18 cellular contexts compared by ENCODE assay signal in the genomic region with DNA sequence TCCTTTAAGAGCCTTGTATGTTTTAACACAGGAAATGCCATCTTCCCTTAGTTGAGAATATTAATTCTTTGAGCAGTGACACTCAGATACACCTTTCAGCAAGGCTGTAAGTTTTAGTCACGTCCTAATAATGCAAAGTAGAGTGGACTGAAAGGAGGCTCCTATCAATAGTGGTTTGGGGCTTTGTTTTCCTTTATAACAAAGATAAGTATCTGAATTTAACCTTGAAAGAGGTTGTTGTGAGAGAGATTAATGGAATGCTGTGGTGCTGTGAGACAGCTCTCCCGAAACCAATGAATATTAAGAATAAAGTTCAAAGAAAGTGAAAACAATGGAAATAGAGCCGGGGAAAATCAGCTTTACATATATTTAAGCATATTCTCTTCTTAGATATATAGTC.
"Had no signal": no experiment of that assay in that cellular context is flagged by ENCODE, and none has a peak within 500 bp of the region (broad histone marks: within the 10 kb centered on the region; RNA-seq: fewer than 3 reads in every experiment).

No MANE protein-coding gene starts in this region.

- H3K27me3 Mint-ChIP-seq: activated naive CD4-positive, alpha-beta T cell treated with anti-CD3 and anti-CD28 coated beads, Interleukin-2, amount 50 U/mL, for 24 hours; central memory CD8-positive, alpha-beta T cell; effector memory CD8-positive, alpha-beta T cell had no signal

- H3K4me3 ChIP-seq: prostate gland, right atrium auricular region, tibial nerve, uterus had no signal

- H3K4me1 ChIP-seq: prostate gland, tibial nerve, uterus had no signal

- H3K36me3 ChIP-seq: prostate gland, uterus had no signal

- H3K27ac Mint-ChIP-seq: activated naive CD4-positive, alpha-beta T cell treated with anti-CD3 and anti-CD28 coated beads, Interleukin-2, amount 50 U/mL, for 24 hours; activated T-cell treated with anti-CD3 and anti-CD28 coated beads, Interleukin-2, amount 50 U/mL, for 72 hours; effector memory CD8-positive, alpha-beta T cell; T-helper 1 cell treated with Interleukin-12 subunit alpha and Interleukin-12 subunit beta and Interleukin-4 antibody, amounts not matched to agents 30 μg/mL and 1 μg/mL, for 36 hours had no signal

- H3K9me3 Mint-ChIP-seq: activated naive CD4-positive, alpha-beta T cell treated with anti-CD3 and anti-CD28 coated beads, Interleukin-2, amount 50 U/mL, for 24 hours; activated T-cell treated with anti-CD3 and anti-CD28 coated beads, Interleukin-2, amount 50 U/mL, for 72 hours; central memory CD8-positive, alpha-beta T cell; effector memory CD8-positive, alpha-beta T cell; T-helper 1 cell treated with Interleukin-12 subunit alpha and Interleukin-12 subunit beta and Interleukin-4 antibody, amounts not matched to agents 30 μg/mL and 1 μg/mL, for 36 hours had no signal

- H3K9me3 ChIP-seq: prostate gland, right atrium auricular region, tibial nerve, uterus had no signal

- H3K27me3 ChIP-seq: right atrium auricular region, tibial nerve, uterus had no signal

- H3K27ac ChIP-seq: prostate gland, right atrium auricular region, tibial nerve, uterus had no signal

- H3K4me3 Mint-ChIP-seq: activated naive CD4-positive, alpha-beta T cell treated with anti-CD3 and anti-CD28 coated beads, Interleukin-2, amount 50 U/mL, for 24 hours; activated T-cell treated with anti-CD3 and anti-CD28 coated beads, Interleukin-2, amount 50 U/mL, for 72 hours; central memory CD8-positive, alpha-beta T cell; effector memory CD8-positive, alpha-beta T cell; T-helper 1 cell treated with Interleukin-12 subunit alpha and Interleukin-12 subunit beta and Interleukin-4 antibody, amounts not matched to agents 30 μg/mL and 1 μg/mL, for 36 hours had no signal

- DNase-seq: activated CD4-positive, CD25-positive, alpha-beta regulatory T cell treated with anti-CD3 and anti-CD28 coated beads, Interleukin-2, amount 50 U/mL, for 72 hours; activated CD8-positive, alpha-beta memory T cell treated with anti-CD3 and anti-CD28 coated beads for 24 hours; activated effector memory CD4-positive, alpha-beta T cell treated with anti-CD3 and anti-CD28 coated beads, Interleukin-2, amount 50 U/mL, for 16 hours; activated T-cell treated with anti-CD3 and anti-CD28 coated beads, Interleukin-2, amount 50 U/mL, for 72 hours; effector memory CD8-positive, alpha-beta T cell; foreskin fibroblast; islet precursor cell; stimulated activated CD4-positive, alpha-beta T cell treated with anti-CD3 and anti-CD28 coated beads, Interleukin-12 subunit alpha, Interleukin-12 subunit beta, amount 100 ng/mL, for 4 hours; stimulated activated CD4-positive, alpha-beta T cell treated with anti-CD3 and anti-CD28 coated beads, Interleukin-1b, Interleukin-23, amount 100 ng/mL, for 48 hours; stimulated activated naive CD8-positive, alpha-beta T cell treated with anti-CD3 and anti-CD28 coated beads, Interleukin-15, Interleukin-2, amounts not matched to agents 100 U/mL and 50 U/mL, for 24 hours; substantia nigra; uterus had no signal

- H3K4me1 Mint-ChIP-seq: activated naive CD4-positive, alpha-beta T cell treated with anti-CD3 and anti-CD28 coated beads, Interleukin-2, amount 50 U/mL, for 24 hours; central memory CD8-positive, alpha-beta T cell had no signal

- ATAC-seq: activated T-cell treated with anti-CD3 and anti-CD28 coated beads, Interleukin-2, amount 50 U/mL, for 72 hours; effector memory CD8-positive, alpha-beta T cell; stimulated activated naive CD8-positive, alpha-beta T cell treated with anti-CD3 and anti-CD28 coated beads, Interleukin-15, Interleukin-2, amounts not matched to agents 100 U/mL and 50 U/mL, for 24 hours had no signal
